ENCODE assay signal across 29 cellular contexts in genomic region chr12:99486277-99486676, GRCh38.
"Had no signal": no experiment of that assay in that cellular context is flagged by ENCODE, and none has a peak within 500 bp of the region (broad histone marks: within the 10 kb centered on the region; RNA-seq: fewer than 3 reads in every experiment).

No MANE protein-coding gene starts in this region.

- FAIRE-seq: endometrium, endothelial cell of umbilical vein, frontal cortex had no signal

- H3K4me1 ChIP-seq: colonic mucosa, esophagus muscularis mucosa, esophagus squamous epithelium, foreskin keratinocyte, gastrocnemius medialis, gastroesophageal sphincter, heart left ventricle, heart right ventricle had no signal

- ATAC-seq: effector memory CD8-positive, alpha-beta T cell; esophagus mucosa; foreskin keratinocyte; gastrocnemius medialis; gastroesophageal sphincter; heart left ventricle; heart right ventricle had no signal

- H3K79me2 ChIP-seq: hepatocyte had no signal

- H3K27me3 Mint-ChIP-seq: dendritic cell treated with granulocyte-macrophage colony-stimulating factor and Interleukin-4, amounts not matched to agents 40 ng/mL and 50 ng/mL, for 4 days; effector memory CD8-positive, alpha-beta T cell had no signal

- H3K27ac Mint-ChIP-seq: dendritic cell treated with granulocyte-macrophage colony-stimulating factor and Interleukin-4, amounts not matched to agents 40 ng/mL and 50 ng/mL, for 4 days; effector memory CD8-positive, alpha-beta T cell; endodermal cell had no signal

- H2AFZ ChIP-seq: hepatocyte had no signal

- DNase-seq: colonic mucosa; cortex of kidney; dermis blood vessel endothelial cell; dorsolateral prefrontal cortex; effector CD4-positive, alpha-beta T cell; effector CD8-positive, alpha-beta T cell; effector memory CD4-positive, alpha-beta T cell; effector memory CD8-positive, alpha-beta T cell; endodermal cell; erythroblast; esophagus squamous epithelium; foreskin fibroblast; foreskin keratinocyte; foreskin melanocyte; gastrocnemius medialis; glutamatergic neuron; head of caudate nucleus; heart left ventricle; heart right ventricle had no signal

- H3K4me3 Mint-ChIP-seq: dendritic cell treated with granulocyte-macrophage colony-stimulating factor and Interleukin-4, amounts not matched to agents 40 ng/mL and 50 ng/mL, for 4 days; effector memory CD8-positive, alpha-beta T cell; endodermal cell had no signal

- H3K4me3 ChIP-seq: colonic mucosa, coronary artery, dorsolateral prefrontal cortex, esophagus muscularis mucosa, esophagus squamous epithelium, gastrocnemius medialis, gastroesophageal sphincter, heart left ventricle, heart right ventricle, hepatocyte had no signal

- H3K9me3 ChIP-seq: colonic mucosa, gastrocnemius medialis had no signal

- H3K36me3 ChIP-seq: colonic mucosa, esophagus muscularis mucosa, esophagus squamous epithelium, gastrocnemius medialis, gastroesophageal sphincter, heart left ventricle, heart right ventricle had no signal

- H3K27ac ChIP-seq: colonic mucosa, coronary artery, dorsolateral prefrontal cortex, epithelial cell of prostate, esophagus muscularis mucosa, esophagus squamous epithelium, foreskin keratinocyte, gastrocnemius medialis, gastroesophageal sphincter, heart left ventricle, heart right ventricle, hepatocyte had no signal

- H3K4me2 ChIP-seq: hepatocyte had no signal

- H3K27me3 ChIP-seq: colonic mucosa, dorsolateral prefrontal cortex, esophagus muscularis mucosa, esophagus squamous epithelium, foreskin keratinocyte, gastrocnemius medialis, gastroesophageal sphincter, heart left ventricle, heart right ventricle, hepatocyte had no signal
